3 cellular contexts compared by ENCODE assay signal in the genomic region with DNA sequence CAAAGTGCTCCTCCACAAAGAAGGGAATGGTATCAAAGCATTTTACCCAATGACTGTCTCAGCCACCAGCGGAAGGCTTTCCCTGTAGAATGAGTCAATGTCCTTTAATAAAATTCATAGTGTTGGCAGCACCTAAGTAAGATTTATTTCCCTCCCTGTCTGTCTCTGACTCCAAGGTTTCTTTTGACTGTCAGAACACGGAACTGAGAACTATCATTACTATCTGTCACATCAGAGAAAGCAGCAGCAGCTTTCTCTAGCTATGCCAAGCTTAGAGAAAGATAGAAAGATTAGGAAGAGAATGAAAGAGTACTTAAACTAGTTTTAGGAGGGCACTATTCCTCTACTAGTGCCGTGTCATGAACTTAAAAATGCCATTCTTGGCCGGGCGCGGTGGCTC.
TF ChIP-seq lines count a peak whose summit lies in the region.

No MANE protein-coding gene starts in this region.

TF ChIP-seq in SK-N-SH treated with all-trans-retinoic acid at 6 μM for 48 hours, 23 proteins besides CTCF, POLR2A, EP300 and RAD21 (continued from another document):
- peak; percentile 26; the same call in 1 of the 2 replicates for TF ChIP-seq ISL1 (CRISPR knock-in tag; IDR thresholded peaks at IDR 0.05)
- no peak for TF ChIP-seq TOX (CRISPR knock-in tag; IDR thresholded peaks at IDR 0.05; ENCODE audit: borderline replicate concordance)
- TF ChIP-seq ZNF565 (CRISPR knock-in tag; conservative IDR thresholded peaks at IDR 0.05; ENCODE audit: low read depth): no peak
- no peak for TF ChIP-seq ESRRG (CRISPR knock-in tag; IDR thresholded peaks at IDR 0.05)
TF ChIP-seq in SK-N-SH treated with all-trans-retinoic acid at 6 μM for 48 hours: peak in this region for 2.

TF ChIP-seq in SK-N-SH, 30 proteins besides CTCF, POLR2A, EP300 and RAD21:
- TF ChIP-seq, protein P1, sequence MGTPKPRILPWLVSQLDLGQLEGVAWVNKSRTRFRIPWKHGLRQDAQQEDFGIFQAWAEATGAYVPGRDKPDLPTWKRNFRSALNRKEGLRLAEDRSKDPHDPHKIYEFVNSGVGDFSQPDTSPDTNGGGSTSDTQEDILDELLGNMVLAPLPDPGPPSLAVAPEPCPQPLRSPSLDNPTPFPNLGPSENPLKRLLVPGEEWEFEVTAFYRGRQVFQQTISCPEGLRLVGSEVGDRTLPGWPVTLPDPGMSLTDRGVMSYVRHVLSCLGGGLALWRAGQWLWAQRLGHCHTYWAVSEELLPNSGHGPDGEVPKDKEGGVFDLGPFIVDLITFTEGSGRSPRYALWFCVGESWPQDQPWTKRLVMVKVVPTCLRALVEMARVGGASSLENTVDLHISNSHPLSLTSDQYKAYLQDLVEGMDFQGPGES (IDR thresholded peaks at IDR 0.05; ENCODE audit: low read depth, low read length): no peak
- TF ChIP-seq RCOR1 (IDR thresholded peaks at IDR 0.05; ENCODE audit: low read length) (no peak), FOSL2 (IDR thresholded peaks at IDR 0.05; ENCODE audit: borderline replicate concordance, low read depth) (no peak), TAF1 (IDR thresholded peaks at IDR 0.05; ENCODE audit: borderline replicate concordance, low read depth, low read length) (no peak), POLR2AphosphoS5 (IDR thresholded peaks at IDR 0.05; ENCODE audit: low read depth, low read length) (no peak)

TF ChIP-seq in neural cell, 6 proteins besides CTCF, POLR2A, EP300 and RAD21 (continued from another document):
- TF ChIP-seq, protein P2, sequence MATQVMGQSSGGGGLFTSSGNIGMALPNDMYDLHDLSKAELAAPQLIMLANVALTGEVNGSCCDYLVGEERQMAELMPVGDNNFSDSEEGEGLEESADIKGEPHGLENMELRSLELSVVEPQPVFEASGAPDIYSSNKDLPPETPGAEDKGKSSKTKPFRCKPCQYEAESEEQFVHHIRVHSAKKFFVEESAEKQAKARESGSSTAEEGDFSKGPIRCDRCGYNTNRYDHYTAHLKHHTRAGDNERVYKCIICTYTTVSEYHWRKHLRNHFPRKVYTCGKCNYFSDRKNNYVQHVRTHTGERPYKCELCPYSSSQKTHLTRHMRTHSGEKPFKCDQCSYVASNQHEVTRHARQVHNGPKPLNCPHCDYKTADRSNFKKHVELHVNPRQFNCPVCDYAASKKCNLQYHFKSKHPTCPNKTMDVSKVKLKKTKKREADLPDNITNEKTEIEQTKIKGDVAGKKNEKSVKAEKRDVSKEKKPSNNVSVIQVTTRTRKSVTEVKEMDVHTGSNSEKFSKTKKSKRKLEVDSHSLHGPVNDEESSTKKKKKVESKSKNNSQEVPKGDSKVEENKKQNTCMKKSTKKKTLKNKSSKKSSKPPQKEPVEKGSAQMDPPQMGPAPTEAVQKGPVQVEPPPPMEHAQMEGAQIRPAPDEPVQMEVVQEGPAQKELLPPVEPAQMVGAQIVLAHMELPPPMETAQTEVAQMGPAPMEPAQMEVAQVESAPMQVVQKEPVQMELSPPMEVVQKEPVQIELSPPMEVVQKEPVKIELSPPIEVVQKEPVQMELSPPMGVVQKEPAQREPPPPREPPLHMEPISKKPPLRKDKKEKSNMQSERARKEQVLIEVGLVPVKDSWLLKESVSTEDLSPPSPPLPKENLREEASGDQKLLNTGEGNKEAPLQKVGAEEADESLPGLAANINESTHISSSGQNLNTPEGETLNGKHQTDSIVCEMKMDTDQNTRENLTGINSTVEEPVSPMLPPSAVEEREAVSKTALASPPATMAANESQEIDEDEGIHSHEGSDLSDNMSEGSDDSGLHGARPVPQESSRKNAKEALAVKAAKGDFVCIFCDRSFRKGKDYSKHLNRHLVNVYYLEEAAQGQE (IDR thresholded peaks at IDR 0.05; ENCODE audit: borderline replicate concordance): no peak
- TF ChIP-seq TAF1 (IDR thresholded peaks at IDR 0.05; ENCODE audit: low read depth): no peak
- TF ChIP-seq EZH2 (IDR thresholded peaks at IDR 0.05; ENCODE audit: borderline replicate concordance, insufficient read depth, low read length, poor library complexity, severe bottlenecking): no peak
